In genomic region chr1:238927899-238928298, GRCh38 we compare ENCODE assay signal across 31 cellular contexts.
"Had no signal": no experiment of that assay in that cellular context is flagged by ENCODE, and none has a peak within 500 bp of the region (broad histone marks: within the 10 kb centered on the region; RNA-seq: fewer than 3 reads in every experiment).

No MANE protein-coding gene starts in this region.

- H3K4me3 ChIP-seq: ascending aorta, cardiac muscle cell had no signal

- H3K9me3 ChIP-seq: ascending aorta had no signal

- H3K27me3 ChIP-seq: ascending aorta, cardiac muscle cell had no signal

- DNase-seq: activated CD4-positive, alpha-beta memory T cell treated with anti-CD3 and anti-CD28 coated beads, Interleukin-2, amount 10 ng/mL, durations not matched to agents 7 days and 5 days; activated CD4-positive, alpha-beta T cell treated with anti-CD3 and anti-CD28 coated beads for 1 hour; activated CD4-positive, alpha-beta T cell treated with anti-CD3 and anti-CD28 coated beads for 36 hours; activated CD4-positive, alpha-beta T cell treated with anti-CD3 and anti-CD28 coated beads for 48 hours; activated CD4-positive, alpha-beta T cell treated with anti-CD3 and anti-CD28 coated beads, Interleukin-2, amount 10 ng/mL, durations not matched to agents 7 days and 5 days; activated CD4-positive, alpha-beta T cell treated with anti-CD3 and anti-CD28 coated beads, Interleukin-2, amount 50 U/mL, for 48 hours; activated CD4-positive, CD25-positive, alpha-beta regulatory T cell; activated CD8-positive, alpha-beta memory T cell treated with anti-CD3 and anti-CD28 coated beads for 24 hours; activated CD8-positive, alpha-beta memory T cell treated with anti-CD3 and anti-CD28 coated beads, Interleukin-2, amount 10 ng/mL, durations not matched to agents 7 days and 5 days; activated CD8-positive, alpha-beta memory T cell treated with anti-CD3 and anti-CD28 coated beads, Interleukin-2, amount 50 U/mL, for 48 hours; activated CD8-positive, alpha-beta T cell treated with anti-CD3 and anti-CD28 coated beads, Interleukin-2, amount 10 ng/mL, durations not matched to agents 7 days and 5 days; activated effector memory CD4-positive, alpha-beta T cell treated with Interleukin-2 at 50 U/mL for 16 hours; activated gamma-delta T cell; activated naive CD4-positive, alpha-beta T cell treated with anti-CD3 and anti-CD28 coated beads, Interleukin-2, amount 10 ng/mL, durations not matched to agents 7 days and 5 days; activated naive CD4-positive, alpha-beta T cell treated with Interleukin-2 at 50 U/mL for 16 hours; activated naive CD8-positive, alpha-beta T cell treated with anti-CD3 and anti-CD28 coated beads, Interleukin-2, amount 10 ng/mL, durations not matched to agents 7 days and 5 days; activated naive CD8-positive, alpha-beta T cell treated with anti-CD3 and anti-CD28 coated beads, Interleukin-2, amount 50 U/mL, for 24 hours; activated T-cell treated with anti-CD3 and anti-CD28 coated beads, Interleukin-2, amount 50 U/mL, for 24 hours; activated T-cell treated with anti-CD3 and anti-CD28 coated beads, Interleukin-2, amount 50 U/mL, for 48 hours; amygdala; anterior cingulate cortex; caudate nucleus; T-helper 2 cell; T-helper 9 cell; WERI-Rb-1 had no signal

- H3K4me1 ChIP-seq: ascending aorta had no signal

- ATAC-seq: activated CD4-positive, alpha-beta T cell treated with anti-CD3 and anti-CD28 coated beads for 36 hours; activated CD4-positive, CD25-positive, alpha-beta regulatory T cell treated with anti-CD3 and anti-CD28 coated beads, Interleukin-2, amount 50 U/mL, for 24 hours; activated CD8-positive, alpha-beta memory T cell treated with anti-CD3 and anti-CD28 coated beads, Interleukin-2, amount 10 ng/mL, durations not matched to agents 7 days and 5 days; activated CD8-positive, alpha-beta T cell treated with anti-CD3 and anti-CD28 coated beads, Interleukin-2, amount 10 ng/mL, durations not matched to agents 7 days and 5 days; activated naive CD8-positive, alpha-beta T cell treated with anti-CD3 and anti-CD28 coated beads, Interleukin-2, amount 50 U/mL, for 24 hours; WTC11 had no signal

- FAIRE-seq: bronchial epithelial cell, colon had no signal

- H3K36me3 ChIP-seq: ascending aorta, cardiac muscle cell, WERI-Rb-1 had no signal

- H3K27ac ChIP-seq: ascending aorta, cardiac muscle cell, WERI-Rb-1 had no signal
